10 cellular contexts compared by ENCODE assay signal in genomic region chr11:128629516-128630106, GRCh38. TPM values are rescaled to one million over a fixed set of nuclear protein-coding genes. Genes with fewer than 3 reads are reported as not detected.
A peak's percentile ranks its signal among the peaks of the same experiment; 100 is the strongest.
DNase-seq lines count a peak whose midpoint lies in the region; ATAC-seq, FAIRE-seq and TF ChIP-seq lines count a peak whose summit lies in the region.
"Had no signal": no experiment of that assay in that cellular context is flagged by ENCODE, and none has a peak within 500 bp of the region (broad histone marks: within the 10 kb centered on the region; RNA-seq: fewer than 3 reads in every experiment).

No MANE protein-coding gene starts in this region.

- TF ChIP-seq EP300 in transverse colon (IDR thresholded peaks at IDR 0.05; ENCODE audit: low read depth) = no peak

- H3K9ac ChIP-seq in mammary epithelial cell (ENCODE audit: insufficient read depth, low read length) (no peak overlapping the region), kidney (ENCODE audit: low read length in 2 of 2) (peak overlapping the region in 1 of 2 donors; percentile 1)

- BruUV-seq in mammary epithelial cell (replicated peaks; lab: Mats Ljungman, UMichigan) = no TSS peak
- BruUV-seq in MCF 10A (replicated peaks; lab: Mats Ljungman, UMichigan) = no TSS peak

- in situ Hi-C loops in mammary epithelial cell (cut with MboI; ENCODE audit: low sequenced_read_pairs in 2 of 2) = loop anchor here (5.0 to 25.0 kb wide), 5 partner anchors 342 to 592 kb away; no protein-coding TSS in a partner anchor
- in situ Hi-C loops in transverse colon (cut with MboI; ENCODE audit: low pct_ligation_motif_present in 1 of 4, low pct_unique_long_range_greater_than_20kb in 1 of 4, low sequenced_read_pairs in 3 of 4) = loop anchor here (5.0 to 25.0 kb wide), 8 partner anchors 208 to 592 kb away; no protein-coding TSS in a partner anchor

- no peak overlapping the region for H3K4me2 ChIP-seq in mammary epithelial cell (ENCODE audit: insufficient read depth, low read depth, low read length)

- no peak overlapping the region for H3K27ac Mint-ChIP-seq in MCF 10A (ENCODE audit: low read depth, unreplicated experiment)
- peak overlapping the region; percentile 92 for H3K27ac Mint-ChIP-seq in activated B cell treated with CpG ODN at 0.5 μM for 24 hours

- H3K4me3 Mint-ChIP-seq in MCF 10A (ENCODE audit: unreplicated experiment) (no peak overlapping the region), activated B cell treated with CpG ODN at 0.5 μM for 24 hours (peak overlapping the region; percentile 41)

- no peaks in the 10 kb centered on the region for H3K36me3 Mint-ChIP-seq in MCF 10A (ENCODE audit: insufficient read depth, unreplicated experiment)
- H3K36me3 Mint-ChIP-seq in activated B cell treated with CpG ODN at 0.5 μM for 24 hours (ENCODE audit: low read depth) = no peaks in the 10 kb centered on the region

- H3K4me1 ChIP-seq in mammary epithelial cell (ENCODE audit: insufficient read depth, low read length) (no peaks in the 10 kb centered on the region), kidney (ENCODE audit: control insufficient read depth in 1 of 2, insufficient read depth in 1 of 2, low read depth in 1 of 2, low read length in 2 of 2) (peaks cover 10% of the 10 kb centered on the region in 2 donors), transverse colon (peaks cover 0 to 38% (median 10%) of the 10 kb centered on the region in 4 donors)

- H2AFZ ChIP-seq in mammary epithelial cell (ENCODE audit: low read depth, low read length) = peak overlapping the region; percentile 9

- H3K4me1 Mint-ChIP-seq in MCF 10A (ENCODE audit: insufficient read depth, unreplicated experiment) (no peaks in the 10 kb centered on the region), activated B cell treated with CpG ODN at 0.5 μM for 24 hours (peaks cover 78% of the 10 kb centered on the region)

- no peak overlapping the region for H3K4me3 ChIP-seq in mammary epithelial cell (replicated peaks in 1 of 3; ENCODE audit: insufficient read depth in 1 of 3, low read depth in 2 of 3, low read length in 3 of 3)
- H3K4me3 ChIP-seq in kidney (ENCODE audit: low read length in 2 of 2) = no peak overlapping the region
- no peak overlapping the region for H3K4me3 ChIP-seq in transverse colon
- H3K4me3 ChIP-seq: ovary had no signal

- intact Hi-C loops in mammary epithelial cell (cut with micrococcal nuclease) = loop anchor here (1.0 to 5.0 kb wide), 8 partner anchors 107 to 598 kb away; no protein-coding TSS in a partner anchor
- intact Hi-C loops in MCF 10A (cut with micrococcal nuclease) = loop anchor here (1.0 to 5.0 kb wide), 9 partner anchors 107 to 598 kb away; no protein-coding TSS in a partner anchor
- intact Hi-C loops in activated B cell treated with CpG ODN at 0.5 μM for 24 hours (cut with micrococcal nuclease) = loop anchor here (1.0 to 10.0 kb wide), 14 partner anchors 25 to 434 kb away; no protein-coding TSS in a partner anchor
- intact Hi-C loops in kidney (cut with DNase I) = loop anchor here (5.0 to 10.0 kb wide), 2 partner anchors 342 to 465 kb away; no protein-coding TSS in a partner anchor
- intact Hi-C loops in transverse colon (cut with DNase I; ENCODE audit: low total_unique reads) = loop anchor here (5.0 to 10.0 kb wide), 3 partner anchors 195 to 455 kb away; no protein-coding TSS in a partner anchor

- TF ChIP-seq CTCF in mammary epithelial cell (conservative IDR thresholded peaks at IDR 0.05 in 1 of 2, IDR thresholded peaks at IDR 0.05 in 1 of 2; ENCODE audit: extremely low read depth in 1 of 2, insufficient read depth in 1 of 2, low read depth in 1 of 2, low read length in 2 of 2) (no peak), MCF 10A (IDR thresholded peaks at IDR 0.05; ENCODE audit: unreplicated experiment) (no peak), activated B cell treated with CpG ODN at 0.5 μM for 24 hours (IDR thresholded peaks at IDR 0.05) (no peak), kidney (IDR thresholded peaks at IDR 0.05; ENCODE audit: borderline replicate concordance, extremely low read depth, insufficient read depth) (no peak), transverse colon (IDR thresholded peaks at IDR 0.05) (no peak)

- H3K36me3 ChIP-seq in mammary epithelial cell (ENCODE audit: insufficient read depth, low read length) (no peaks in the 10 kb centered on the region), kidney (ENCODE audit: control insufficient read depth in 1 of 2, insufficient read depth in 2 of 2, low read length in 2 of 2) (no peaks in the 10 kb centered on the region), transverse colon (no peaks in the 10 kb centered on the region)
- H3K36me3 ChIP-seq: ovary had no signal

- H3K27me3 Mint-ChIP-seq in MCF 10A (ENCODE audit: insufficient read depth, unreplicated experiment) (no peaks in the 10 kb centered on the region), activated B cell treated with CpG ODN at 0.5 μM for 24 hours (no peaks in the 10 kb centered on the region)

- WGBS in mammary epithelial cell (ENCODE audit: low coverage, missing lambda C conversion rate) = 91% methylated on average over 6 of the region's 6 CpGs
- 59 to 71% methylated on average over 4 to 6 of the region's 6 CpGs for WGBS in transverse colon (ENCODE audit: low coverage in 1 of 2), 2 donors

- DNase-seq in mammary epithelial cell (no peak), MCF 10A (ENCODE audit: unreplicated experiment) (no peak), activated B cell treated with CpG ODN at 0.5 μM for 24 hours (no peak), kidney (peak; percentile 65), transverse colon (no peak), NCI-H1105 (lab: John Stamatoyannopoulos, UW) (no peak), NOMO-1 (lab: John Stamatoyannopoulos, UW; ENCODE audit: unreplicated experiment in 2 of 2) (no peak)

- H3K9me3 Mint-ChIP-seq in MCF 10A (ENCODE audit: unreplicated experiment) = no peaks in the 10 kb centered on the region
- no peaks in the 10 kb centered on the region for H3K9me3 Mint-ChIP-seq in activated B cell treated with CpG ODN at 0.5 μM for 24 hours

- H4K20me1 ChIP-seq in mammary epithelial cell (ENCODE audit: insufficient read depth, low read length) = no peaks in the 10 kb centered on the region

- H3K27me3 ChIP-seq in mammary epithelial cell (ENCODE audit: insufficient read depth, low read length) = no peaks in the 10 kb centered on the region
- H3K27me3 ChIP-seq in transverse colon = no peaks in the 10 kb centered on the region
- H3K27me3 ChIP-seq: ovary had no signal

- CTCF ChIA-PET in mammary epithelial cell (lab: Charles Lee; ENCODE audit: low non-redundant PET) = interaction anchor here (0.5 kb wide), 1 partner anchor 602 kb away, joined by 3 read pairs; no protein-coding TSS in a partner anchor
- CTCF ChIA-PET in MCF 10A (lab: Yijun Ruan, JAX) = interaction anchor here (0.6 to 7.3 kb wide), 26 partner anchors 8 to 472 kb away, joined by 3 to 160 read pairs (median 4); no protein-coding TSS in a partner anchor
- CTCF ChIA-PET in activated B cell treated with CpG ODN at 0.5 μM for 24 hours (lab: Charles Lee) = interaction anchor here (0.9 to 12.3 kb wide), 22 partner anchors 22 to 472 kb away, joined by 3 to 284 read pairs (median 11); no protein-coding TSS in a partner anchor

- dilution Hi-C loops in mammary epithelial cell (cut with HindIII; ENCODE audit: low sequenced_read_pairs) = loop anchor here (10.0 to 25.0 kb wide), 3 partner anchors 205 to 592 kb away; no protein-coding TSS in a partner anchor

- no peak for TF ChIP-seq POLR2A in transverse colon (IDR thresholded peaks at IDR 0.05)

- POLR2A ChIA-PET in MCF 10A (lab: Yijun Ruan, JAX) (interaction anchor here (0.6 to 1.2 kb wide), 3 partner anchors 109 to 461 kb away, joined by 3 read pairs; no protein-coding TSS in a partner anchor), activated B cell treated with CpG ODN at 0.5 μM for 24 hours (lab: Charles Lee) (interaction anchor here (0.9 to 15.2 kb wide), 19 partner anchors 21 to 458 kb away, joined by 3 to 574 read pairs (median 11); no protein-coding TSS in a partner anchor)

- H3K79me2 ChIP-seq in mammary epithelial cell (ENCODE audit: insufficient read depth, low read length) = no peaks in the 10 kb centered on the region

- FAIRE-seq in kidney (lab: Jason Lieb, UNC) = no peak

- no peak overlapping the region for H3K27ac ChIP-seq in mammary epithelial cell (ENCODE audit: insufficient read depth, low read depth, low read length)
- H3K27ac ChIP-seq in kidney (ENCODE audit: low read depth in 2 of 2, low read length in 2 of 2) = no peak overlapping the region
- H3K27ac ChIP-seq in transverse colon = peak overlapping the region; percentile 4 to 19 (median 10)
- H3K27ac ChIP-seq: C4-2B had no signal

- no peak for ATAC-seq in activated B cell treated with CpG ODN at 0.5 μM for 24 hours (ENCODE audit: low read depth)
- no peak for ATAC-seq in GM21717 (IDR thresholded peaks at IDR 0.05; ENCODE audit: unreplicated experiment)

- no peaks in the 10 kb centered on the region for H3K9me3 ChIP-seq in mammary epithelial cell (replicated peaks; ENCODE audit: insufficient read depth, low read length)
- no peaks in the 10 kb centered on the region for H3K9me3 ChIP-seq in kidney (ENCODE audit: control insufficient read depth in 1 of 2, low read length in 2 of 2)
- no peaks in the 10 kb centered on the region for H3K9me3 ChIP-seq in transverse colon
- H3K9me3 ChIP-seq: ovary had no signal

RNA-seq across cellular contexts. Expression of gene ETS1, which starts 42.3 kb away (rescaled TPM):
- total RNA-seq in mammary epithelial cell (100 to 1,000 TPM in 1 of 2 donors, 10 to 100 TPM in 1; 53.0 to 115 TPM), MCF 10A (2022) (63.2 and 82.0 TPM in 2 replicates), activated B cell treated with CpG ODN at 0.5 μM for 24 hours (286 and 301 TPM in 2 replicates), kidney (124 TPM), transverse colon (10 to 100 TPM; 23.6 to 56.7 (median 29.2) TPM)
- polyA plus RNA-seq in mammary epithelial cell (40.7 TPM), kidney (ENCODE audit: insufficient read depth, low read depth, low replicate concordance) (23.5 TPM)
- polyA minus RNA-seq in mammary epithelial cell = 71.6 TPM

Comparison
In these comparisons a context has a peak if more than half of its experiments do, and no peak if none do; other contexts are left out.
1. H3K27ac ChIP-seq: peak in transverse colon (4 of 4); none in mammary epithelial cell (single experiment) and kidney (0 of 2).